In the genomic region with DNA sequence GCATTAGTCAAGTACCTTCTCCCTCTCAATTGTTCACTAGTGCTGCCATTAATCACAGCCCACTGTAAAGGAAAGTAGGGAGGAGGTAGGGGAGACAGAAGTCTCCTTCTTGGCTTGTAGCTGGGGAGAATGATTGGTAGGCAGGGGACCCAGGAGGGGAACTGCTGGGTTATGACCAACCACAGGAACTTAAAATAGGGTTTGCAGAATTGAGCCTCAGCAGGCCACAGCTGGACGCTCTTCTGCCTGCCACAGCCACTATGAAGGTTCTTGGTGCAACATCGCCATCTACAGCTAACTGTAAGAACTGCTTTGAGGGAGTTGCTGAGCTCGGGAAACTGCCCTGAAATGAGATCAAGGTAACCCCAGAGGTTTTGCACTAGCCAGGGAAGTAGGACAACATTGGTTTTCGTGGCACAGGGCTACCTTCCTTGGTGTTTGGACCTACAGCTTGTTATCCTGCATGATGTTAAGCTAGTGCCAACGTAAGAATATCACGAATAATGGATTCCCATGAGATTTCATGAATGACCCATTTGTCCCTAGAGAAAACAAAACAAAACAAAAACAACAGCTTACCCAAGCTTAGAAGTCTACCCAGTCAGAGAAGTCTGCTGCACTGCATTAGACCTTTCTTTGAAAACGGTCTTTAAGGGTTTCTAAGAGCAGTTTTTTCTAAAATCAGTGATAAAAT, we compare ENCODE assay signal across 8 cellular contexts.
DNase-seq lines count a peak whose midpoint lies in the region; TF ChIP-seq lines count a peak whose summit lies in the region.

No MANE protein-coding gene starts in this region.

- DNase-seq in A172 (ENCODE audit: low spot score): peak; percentile 18
- DNase-seq in GM12865 (ENCODE audit: low read depth): peak; percentile 68
- DNase-seq in RWPE1 (ENCODE audit: low spot score): peak; percentile 23
- peak; percentile 19 for DNase-seq in epidermal melanocyte (ENCODE audit: insufficient read length, low spot score)
- peak; percentile 73 for DNase-seq in middle frontal gyrus (ENCODE audit: extremely low spot score, low spot score)
- DNase-seq in NK-92 (lab: John Stamatoyannopoulos, UW; ENCODE audit: unreplicated experiment): no peak

- H3K27ac ChIP-seq in HEK293 (ENCODE audit: extremely low read depth, low read depth, low read length) (no peak overlapping the region), RWPE1 (no peak overlapping the region)

- H3K36me3 ChIP-seq in HEK293 (ENCODE audit: control insufficient read depth in 2 of 2, insufficient read depth in 1 of 2, low read length in 2 of 2): no peaks in the 10 kb centered on the region

- no peaks in the 10 kb centered on the region for H3K9me3 ChIP-seq in HEK293 (ENCODE audit: control insufficient read depth, insufficient read depth, low read depth, low read length)

- no peaks in the 10 kb centered on the region for H3K4me1 ChIP-seq in HEK293 (ENCODE audit: control insufficient read depth, insufficient read depth, low read length)

- CTCF ChIA-PET in HEK293 (lab: Yijun Ruan, JAX) (interaction anchor here (0.5 to 1.6 kb wide), 11 partner anchors 11 to 1626 kb away, joined by 3 to 15 read pairs (median 3); no protein-coding TSS in a partner anchor), RWPE1 (lab: Yijun Ruan, JAX) (interaction anchor here (0.5 to 1.9 kb wide), 8 partner anchors 8 to 1611 kb away, joined by 3 to 14 read pairs (median 5); a partner anchor contains a TSS)

- peak; percentile 76 for TF ChIP-seq CTCF in GM12865 (IDR thresholded peaks at IDR 0.05; ENCODE audit: insufficient read depth, low read depth, low read length, missing control alignments)
- peak; percentile 28; the same call in 1 of the 2 replicates for TF ChIP-seq CTCF in HEK293 (tag by site-specific recombination; IDR thresholded peaks at IDR 0.05)
- peak; percentile 73 for TF ChIP-seq CTCF in LNCAP (IDR thresholded peaks at IDR 0.05)
- TF ChIP-seq CTCF in RWPE1 (conservative IDR thresholded peaks at IDR 0.05; ENCODE audit: low read depth): peak; percentile 77

- POLR2A ChIA-PET in HEK293 (lab: Yijun Ruan, JAX): no interaction called here
- POLR2A ChIA-PET in RWPE1 (lab: Yijun Ruan, JAX; ENCODE audit: low non-redundant PET): no interaction called here

- H3K4me3 ChIP-seq in GM12865 (ENCODE audit: low read depth, low read length): no peak overlapping the region
- H3K4me3 ChIP-seq in HEK293 (ENCODE audit: low read depth, low read length): no peak overlapping the region

TF ChIP-seq in HEK293, 187 proteins besides CTCF, POLR2A, EP300 and RAD21:
- no peak for TF ChIP-seq ZBTB7A (tag by site-specific recombination; IDR thresholded peaks at IDR 0.05; ENCODE audit: low read depth)
- TF ChIP-seq ZNF654 (tag by site-specific recombination; IDR thresholded peaks at IDR 0.05; ENCODE audit: low read depth): peak; percentile 71
- no peak for TF ChIP-seq ZNF768 (tag by site-specific recombination; IDR thresholded peaks at IDR 0.05)
- TF ChIP-seq GLI4 (tag by site-specific recombination; IDR thresholded peaks at IDR 0.05): no peak
- TF ChIP-seq, protein P1, sequence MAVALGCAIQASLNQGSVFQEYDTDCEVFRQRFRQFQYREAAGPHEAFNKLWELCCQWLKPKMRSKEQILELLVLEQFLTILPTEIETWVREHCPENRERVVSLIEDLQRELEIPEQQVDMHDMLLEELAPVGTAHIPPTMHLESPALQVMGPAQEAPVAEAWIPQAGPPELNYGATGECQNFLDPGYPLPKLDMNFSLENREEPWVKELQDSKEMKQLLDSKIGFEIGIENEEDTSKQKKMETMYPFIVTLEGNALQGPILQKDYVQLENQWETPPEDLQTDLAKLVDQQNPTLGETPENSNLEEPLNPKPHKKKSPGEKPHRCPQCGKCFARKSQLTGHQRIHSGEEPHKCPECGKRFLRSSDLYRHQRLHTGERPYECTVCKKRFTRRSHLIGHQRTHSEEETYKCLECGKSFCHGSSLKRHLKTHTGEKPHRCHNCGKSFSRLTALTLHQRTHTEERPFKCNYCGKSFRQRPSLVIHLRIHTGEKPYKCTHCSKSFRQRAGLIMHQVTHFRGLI (tag by site-specific recombination; IDR thresholded peaks at IDR 0.05): no peak
TF ChIP-seq in HEK293: peak in this region for 1.
